9 cellular contexts compared by ENCODE assay signal in genomic region chr11:66020618-66021357, GRCh38. TPM values are rescaled to one million over a fixed set of nuclear protein-coding genes. Genes with fewer than 3 reads are reported as not detected.
DNase-seq lines count a peak whose midpoint lies in the region; ATAC-seq and TF ChIP-seq lines count a peak whose summit lies in the region.
"Had no signal": no experiment of that assay in that cellular context is flagged by ENCODE, and none has a peak within 500 bp of the region (broad histone marks: within the 10 kb centered on the region; RNA-seq: fewer than 3 reads in every experiment).

No MANE protein-coding gene starts in this region.

- peak overlapping the region; percentile 78 to 81 for H4K8ac ChIP-seq in IMR-90 (ENCODE audit: low read depth in 2 of 2, low read length in 2 of 2)

- H2AFZ ChIP-seq in IMR-90 (replicated peaks; ENCODE audit: low read length, poor library complexity), result peak overlapping the region; percentile 79

- H3K9me3 ChIP-seq in IMR-90 (ENCODE audit: control insufficient read depth, insufficient read depth, low read length) (no peaks in the 10 kb centered on the region), prostate gland (no peaks in the 10 kb centered on the region)

- TF ChIP-seq RAD21 in IMR-90 (IDR thresholded peaks at IDR 0.05; ENCODE audit: low read length), result no peak

- H3K4me2 ChIP-seq in IMR-90 (ENCODE audit: low read depth, low read length), result no peak overlapping the region

- no peak overlapping the region for H3K18ac ChIP-seq in IMR-90 (ENCODE audit: low read depth, low read length)

- no peak overlapping the region for H3K9ac ChIP-seq in IMR-90 (ENCODE audit: low read depth, low read length)

- POLR2A ChIA-PET in IMR-90 (lab: Charles Lee; ENCODE audit: unreplicated experiment), result interaction anchor here (0.7 kb wide), 1 partner anchor 15 kb away, joined by 4 read pairs; no protein-coding TSS in a partner anchor
- POLR2A ChIA-PET in activated CD8-positive, alpha-beta T cell treated with anti-CD3 and anti-CD28 coated beads, Interleukin-2, amount 10 ng/mL, durations not matched to agents 7 days and 5 days (lab: Charles Lee), result no interaction called here

- dilution Hi-C loops in IMR-90 (cut with HindIII; ENCODE audit: low sequenced_read_pairs, unreplicated experiment), result no loop called here

- peak overlapping the region; percentile 73 for H4K91ac ChIP-seq in IMR-90 (ENCODE audit: insufficient read depth, low read depth, low read length)

- peak; percentile 80 for DNase-seq in AG10803 (ENCODE audit: low read depth)
- DNase-seq in IMR-90, result peak; percentile 79
- peak; percentile 49 for DNase-seq in activated CD8-positive, alpha-beta T cell treated with anti-CD3 and anti-CD28 coated beads, Interleukin-2, amount 10 ng/mL, durations not matched to agents 7 days and 5 days
- DNase-seq in left colon, result peak in 1 of 2 donors; percentile 53
- DNase-seq in progenitor cell of endocrine pancreas (ENCODE audit: low spot score, unreplicated experiment), result no peak
- DNase-seq in NCI-H2029 treated with DMSO at 0.1 percent for 48 hours (lab: John Stamatoyannopoulos, UW), result no peak
- DNase-seq in prostate gland (ENCODE audit: low spot score), result no peak

- H3K4me3 Mint-ChIP-seq in activated CD8-positive, alpha-beta T cell treated with anti-CD3 and anti-CD28 coated beads, Interleukin-2, amount 10 ng/mL, durations not matched to agents 7 days and 5 days, result no peak overlapping the region
- H3K4me3 Mint-ChIP-seq in progenitor cell of endocrine pancreas (ENCODE audit: low read depth), result no peak overlapping the region

- H3K4me1 Mint-ChIP-seq in activated CD8-positive, alpha-beta T cell treated with anti-CD3 and anti-CD28 coated beads, Interleukin-2, amount 10 ng/mL, durations not matched to agents 7 days and 5 days (ENCODE audit: low read depth), result peaks cover 22% of the 10 kb centered on the region
- H3K4me1 Mint-ChIP-seq in progenitor cell of endocrine pancreas (ENCODE audit: low read depth), result no peaks in the 10 kb centered on the region

- H2AK5ac ChIP-seq in IMR-90 (ENCODE audit: low read depth, low read length), result peak overlapping the region; percentile 94

- H3K27me3 ChIP-seq in IMR-90 (ENCODE audit: control insufficient read depth, insufficient read depth, low read length) (no peaks in the 10 kb centered on the region; the same call in 1 of the 2 replicates), prostate gland (replicated peaks; ENCODE audit: insufficient read depth) (no peaks in the 10 kb centered on the region)

- peak overlapping the region; percentile 79; the same call in 1 of the 2 replicates for H4K5ac ChIP-seq in IMR-90 (ENCODE audit: low read depth, low read length)

- peak overlapping the region; percentile 70 for H2BK20ac ChIP-seq in IMR-90 (ENCODE audit: low read depth, low read length)

- 0 out of 2 replicates have a peak overlapping the region, but pooled peaks have one; percentile 46 for H3K14ac ChIP-seq in IMR-90 (replicated peaks; ENCODE audit: low read depth, low read length)

- no peaks in the 10 kb centered on the region for H3K36me3 Mint-ChIP-seq in activated CD8-positive, alpha-beta T cell treated with anti-CD3 and anti-CD28 coated beads, Interleukin-2, amount 10 ng/mL, durations not matched to agents 7 days and 5 days (ENCODE audit: low read depth)
- no peaks in the 10 kb centered on the region for H3K36me3 Mint-ChIP-seq in progenitor cell of endocrine pancreas (ENCODE audit: insufficient read depth)
- H3K36me3 Mint-ChIP-seq: IgD-negative memory B cell had no signal

- H4K20me1 ChIP-seq in IMR-90 (ENCODE audit: insufficient read depth, low read length), result no peaks in the 10 kb centered on the region; the same call in 1 of the 2 replicates

- TF ChIP-seq CTCF in AG10803 (conservative IDR thresholded peaks at IDR 0.05; ENCODE audit: low read length) (no peak), IMR-90 (conservative IDR thresholded peaks at IDR 0.05; ENCODE audit: low read depth, low read length) (no peak), progenitor cell of endocrine pancreas (IDR thresholded peaks at IDR 0.05; ENCODE audit: unreplicated experiment) (no peak), prostate gland (IDR thresholded peaks at IDR 0.05) (no peak)

- peak overlapping the region; percentile 73 for H2BK120ac ChIP-seq in IMR-90 (ENCODE audit: low read depth, low read length)

- H3K9me1 ChIP-seq in IMR-90 (ENCODE audit: insufficient read depth, low read length), result peaks cover 11% of the 10 kb centered on the region

- CTCF ChIA-PET in IMR-90 (lab: Yijun Ruan, JAX), result no interaction called here
- CTCF ChIA-PET in activated CD8-positive, alpha-beta T cell treated with anti-CD3 and anti-CD28 coated beads, Interleukin-2, amount 10 ng/mL, durations not matched to agents 7 days and 5 days (lab: Charles Lee), result interaction anchor here (2.6 kb wide), 1 partner anchor 25 kb away, joined by 42 read pairs; no protein-coding TSS in a partner anchor

- intact Hi-C loops in IMR-90 (cut with micrococcal nuclease) (no loop called here), left colon (cut with DNase I, micrococcal nuclease) (no loop called here), prostate gland (cut with DNase I) (no loop called here)

- H3K23ac ChIP-seq in IMR-90 (ENCODE audit: low read depth, low read length), result no peak overlapping the region; the same call in 1 of the 2 replicates

- peak overlapping the region; percentile 92 for H2AK9ac ChIP-seq in IMR-90 (replicated peaks; ENCODE audit: low read depth, low read length, poor library complexity)

- H2BK15ac ChIP-seq in IMR-90 (ENCODE audit: low read depth, low read length), result peak overlapping the region; percentile 88; the same call in 1 of the 3 replicates

- H3K36me3 ChIP-seq in IMR-90 (ENCODE audit: control insufficient read depth, insufficient read depth, low read length) (no peaks in the 10 kb centered on the region), prostate gland (no peaks in the 10 kb centered on the region)

- WGBS in IMR-90 (ENCODE audit: extremely low coverage in 2 of 2, insufficient read length in 1 of 2), 2 experiments, result no CpG with 5 or more reads among the region's 25 CpGs
- WGBS in prostate gland, result 83% methylated on average over 25 of the region's 25 CpGs

- no peak overlapping the region for H3K27ac Mint-ChIP-seq in activated CD8-positive, alpha-beta T cell treated with anti-CD3 and anti-CD28 coated beads, Interleukin-2, amount 10 ng/mL, durations not matched to agents 7 days and 5 days
- H3K27ac Mint-ChIP-seq in progenitor cell of endocrine pancreas, result no peak overlapping the region
- H3K27ac Mint-ChIP-seq: IgD-negative memory B cell had no signal

- in situ Hi-C loops in IMR-90 (cut with MboI; ENCODE audit: low sequenced_read_pairs), result no loop called here

- no peaks in the 10 kb centered on the region for H3K27me3 Mint-ChIP-seq in activated CD8-positive, alpha-beta T cell treated with anti-CD3 and anti-CD28 coated beads, Interleukin-2, amount 10 ng/mL, durations not matched to agents 7 days and 5 days (ENCODE audit: low read depth)
- H3K27me3 Mint-ChIP-seq in progenitor cell of endocrine pancreas, result peaks cover 36% of the 10 kb centered on the region
- H3K27me3 Mint-ChIP-seq: IgD-negative memory B cell had no signal

- ATAC-seq in IMR-90 (ENCODE audit: low read depth), result peak; percentile 80
- ATAC-seq in activated CD8-positive, alpha-beta T cell treated with anti-CD3 and anti-CD28 coated beads, Interleukin-2, amount 10 ng/mL, durations not matched to agents 7 days and 5 days, result peak; percentile 27
- ATAC-seq in left colon, result peak; percentile 41
- no peak for ATAC-seq in GM18502 (IDR thresholded peaks at IDR 0.05; ENCODE audit: poor library complexity, unreplicated experiment)

- H2BK5ac ChIP-seq in IMR-90 (ENCODE audit: low read depth, low read length, poor library complexity, severe bottlenecking), result peak overlapping the region; percentile 71

- no TSS peak for BruUV-seq in IMR-90 (replicated peaks; lab: Mats Ljungman, UMichigan)

- no peak for TF ChIP-seq POLR2A in IMR-90 (IDR thresholded peaks at IDR 0.05; ENCODE audit: low read depth, low read length)
- no peak for TF ChIP-seq POLR2A in prostate gland (IDR thresholded peaks at IDR 0.05)

- H3K4me3 ChIP-seq in AG10803 (ENCODE audit: low read length) (no peak overlapping the region), IMR-90 (ENCODE audit: insufficient read depth, low read depth, low read length) (no peak overlapping the region), prostate gland (no peak overlapping the region)

- peak overlapping the region; percentile 85 for H3K4ac ChIP-seq in IMR-90 (ENCODE audit: low read depth, low read length)

- H3K27ac ChIP-seq in IMR-90 (ENCODE audit: insufficient read depth, low read length) (peak overlapping the region; percentile 10; the same call in 1 of the 2 replicates), prostate gland (no peak overlapping the region)

- H3K79me1 ChIP-seq in IMR-90 (ENCODE audit: low read depth in 1 of 2, low read length in 2 of 2), result peaks cover 0 to 4% of the 10 kb centered on the region in 2 experiments; a peak in 1 of 4 replicates

- H3K4me1 ChIP-seq in IMR-90 (ENCODE audit: control insufficient read depth, insufficient read depth, low read length) (peaks cover 10% of the 10 kb centered on the region), prostate gland (replicated peaks) (no peaks in the 10 kb centered on the region)

- H3K56ac ChIP-seq in IMR-90 (ENCODE audit: extremely low read depth, insufficient read depth, low read length), result no peak overlapping the region

- no peaks in the 10 kb centered on the region for H3K9me3 Mint-ChIP-seq in activated CD8-positive, alpha-beta T cell treated with anti-CD3 and anti-CD28 coated beads, Interleukin-2, amount 10 ng/mL, durations not matched to agents 7 days and 5 days (ENCODE audit: insufficient read depth)
- no peaks in the 10 kb centered on the region for H3K9me3 Mint-ChIP-seq in progenitor cell of endocrine pancreas (ENCODE audit: low read depth)
- H3K9me3 Mint-ChIP-seq: IgD-negative memory B cell had no signal

RNA-seq across cellular contexts. Expression of gene CATSPER1, which starts 5.5 kb away (rescaled TPM):
- total RNA-seq in IMR-90 (2012; rRNA removed), result 0.18 and 0.28 TPM in 2 replicates
- polyA plus RNA-seq in IMR-90 (2012; rRNA removed), result 0.91 and 1.0 TPM in 2 replicates
- 0.80 and 1.8 TPM in 2 replicates for polyA plus RNA-seq in IMR-90 (2012; cell fraction: cytosol; rRNA removed)
- 0.27 and 0.28 TPM in 2 replicates for polyA plus RNA-seq in IMR-90 (2012; cell fraction: nucleus; rRNA removed; ENCODE audit: low replicate concordance)
- not detected for total RNA-seq in activated CD8-positive, alpha-beta T cell treated with anti-CD3 and anti-CD28 coated beads, Interleukin-2, amount 10 ng/mL, durations not matched to agents 7 days and 5 days
- under 1 TPM in 1 of 2 donors, not detected in 1; 0.39 TPM for total RNA-seq in left colon
- total RNA-seq in progenitor cell of endocrine pancreas, result not detected in 2 replicates
- under 1 TPM in 1 of 2 donors, not detected in 1; 0.85 TPM for total RNA-seq in prostate gland
- polyA plus RNA-seq: IgD-negative memory B cell had no signal

RNA-seq across cellular contexts. Expression of gene CST6, which starts 9.0 kb away (rescaled TPM):
- total RNA-seq in IMR-90 (2012; rRNA removed), result 0.28 and 0.54 TPM in 2 replicates
- 3.0 and 4.9 TPM in 2 replicates for polyA plus RNA-seq in IMR-90 (2012; rRNA removed)
- polyA plus RNA-seq in IMR-90 (2012; cell fraction: cytosol; rRNA removed), result 1.2 and 6.5 TPM in 2 replicates
- polyA plus RNA-seq in IMR-90 (2012; cell fraction: nucleus; rRNA removed; ENCODE audit: low replicate concordance), result 0.37 and 2.0 TPM in 2 replicates
- not detected for total RNA-seq in activated CD8-positive, alpha-beta T cell treated with anti-CD3 and anti-CD28 coated beads, Interleukin-2, amount 10 ng/mL, durations not matched to agents 7 days and 5 days
- not detected for total RNA-seq in left colon
- total RNA-seq in progenitor cell of endocrine pancreas, result not detected in 2 replicates
- 1 to 10 TPM in 1 of 2 donors, under 1 TPM in 1; 0.36 to 6.5 TPM for total RNA-seq in prostate gland
- polyA plus RNA-seq: IgD-negative memory B cell had no signal

RNA-seq across cellular contexts. Expression of gene BANF1, which starts 18.5 kb away (rescaled TPM):
- 35.0 and 36.6 TPM in 2 replicates for total RNA-seq in IMR-90 (2012; rRNA removed)
- 242 and 249 TPM in 2 replicates for polyA plus RNA-seq in IMR-90 (2012; rRNA removed)
- 138 and 343 TPM in 2 replicates for polyA plus RNA-seq in IMR-90 (2012; cell fraction: cytosol; rRNA removed)
- 38.2 and 99.5 TPM in 2 replicates for polyA plus RNA-seq in IMR-90 (2012; cell fraction: nucleus; rRNA removed; ENCODE audit: low replicate concordance)
- 100 to 1,000 TPM; 290 to 298 TPM for total RNA-seq in activated CD8-positive, alpha-beta T cell treated with anti-CD3 and anti-CD28 coated beads, Interleukin-2, amount 10 ng/mL, durations not matched to agents 7 days and 5 days
- 100 to 1,000 TPM; 103 to 111 TPM for total RNA-seq in left colon
- 200 and 222 TPM in 2 replicates for total RNA-seq in progenitor cell of endocrine pancreas
- 10 to 100 TPM; 59.4 to 78.8 TPM for total RNA-seq in prostate gland

RNA-seq across cellular contexts. Expression of gene EIF1AD, which starts 18.8 kb away (rescaled TPM):
- 43.0 and 62.6 TPM in 2 replicates for total RNA-seq in IMR-90 (2012; rRNA removed)
- 30.0 and 32.5 TPM in 2 replicates for polyA plus RNA-seq in IMR-90 (2012; rRNA removed)
- polyA plus RNA-seq in IMR-90 (2012; cell fraction: cytosol; rRNA removed), result 24.4 and 33.2 TPM in 2 replicates
- polyA plus RNA-seq in IMR-90 (2012; cell fraction: nucleus; rRNA removed; ENCODE audit: low replicate concordance), result 19.3 and 23.2 TPM in 2 replicates
- total RNA-seq in activated CD8-positive, alpha-beta T cell treated with anti-CD3 and anti-CD28 coated beads, Interleukin-2, amount 10 ng/mL, durations not matched to agents 7 days and 5 days, result 10 to 100 TPM; 53.5 to 54.2 TPM
- 10 to 100 TPM; 21.6 to 31.3 TPM for total RNA-seq in left colon
- 40.1 and 42.6 TPM in 2 replicates for total RNA-seq in progenitor cell of endocrine pancreas
- total RNA-seq in prostate gland, result 10 to 100 TPM; 33.6 to 37.3 TPM

RNA-seq across cellular contexts. Expression of gene GAL3ST3, which starts 28.2 kb away (rescaled TPM):
- total RNA-seq in IMR-90 (2012; rRNA removed), result not detected in 2 replicates
- 0.19 TPM in 2 replicates for polyA plus RNA-seq in IMR-90 (2012; rRNA removed)
- 0.04 and 0.35 TPM in 2 replicates for polyA plus RNA-seq in IMR-90 (2012; cell fraction: cytosol; rRNA removed)
- 0.28 and 0.32 TPM in 2 replicates for polyA plus RNA-seq in IMR-90 (2012; cell fraction: nucleus; rRNA removed; ENCODE audit: low replicate concordance)
- total RNA-seq in activated CD8-positive, alpha-beta T cell treated with anti-CD3 and anti-CD28 coated beads, Interleukin-2, amount 10 ng/mL, durations not matched to agents 7 days and 5 days, result not detected
- not detected for total RNA-seq in left colon
- 3.9 and 4.8 TPM in 2 replicates for total RNA-seq in progenitor cell of endocrine pancreas
- 1 to 10 TPM; 2.3 to 4.3 TPM for total RNA-seq in prostate gland
- polyA plus RNA-seq: IgD-negative memory B cell had no signal

Comparison
In these comparisons a context has a peak if more than half of its experiments do, and no peak if none do; other contexts are left out.
1. DNase-seq: peak in AG10803 (single experiment), IMR-90 (single experiment) and activated CD8-positive, alpha-beta T cell treated with anti-CD3 and anti-CD28 coated beads, Interleukin-2, amount 10 ng/mL, durations not matched to agents 7 days and 5 days (single experiment); none in progenitor cell of endocrine pancreas (single experiment), NCI-H2029 treated with DMSO at 0.1 percent for 48 hours (single experiment) and prostate gland (single experiment).